8 cellular contexts compared by ENCODE assay signal in the genomic region with DNA sequence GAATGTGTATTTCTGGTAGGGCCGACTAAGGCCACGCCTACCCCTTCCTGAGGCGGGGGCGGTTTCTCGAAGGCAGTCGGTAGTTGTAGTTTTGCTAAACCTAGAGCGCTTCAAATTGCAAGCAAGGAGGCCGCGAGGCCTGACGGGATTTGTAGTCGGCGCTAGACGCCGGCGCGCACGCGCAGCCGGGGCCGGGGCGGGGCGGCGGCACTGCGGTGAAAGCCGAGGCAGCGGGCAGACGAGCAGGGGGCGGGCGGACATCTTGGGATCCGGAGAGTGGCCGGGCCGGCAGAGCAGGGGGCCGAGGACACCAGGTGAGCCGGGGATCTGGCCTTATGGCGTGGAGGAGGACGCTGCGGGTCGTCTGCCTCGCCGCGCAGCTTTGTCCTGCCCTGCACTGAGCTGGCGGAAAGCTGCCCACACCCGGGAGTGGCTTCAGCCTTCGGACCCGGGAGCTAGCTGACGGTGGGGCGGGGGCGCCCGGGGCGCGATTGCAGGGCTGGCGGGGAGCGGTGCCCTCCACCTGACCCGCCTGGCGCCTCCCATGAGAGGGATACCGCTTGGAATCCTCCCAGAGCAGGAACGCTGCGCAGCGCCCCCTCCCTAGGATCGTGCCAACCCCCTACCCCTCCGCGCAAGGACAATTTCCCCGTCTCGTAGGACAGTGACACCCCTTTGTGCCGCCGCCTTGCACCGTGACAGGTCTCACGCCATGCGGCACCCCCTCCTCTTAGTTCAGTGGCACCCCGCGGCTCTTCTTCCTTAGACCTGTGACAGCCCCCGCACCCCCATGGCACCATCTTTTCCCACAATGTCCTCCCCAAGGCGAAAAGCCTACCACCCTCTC. TPM values are rescaled to one million over a fixed set of nuclear protein-coding genes. Genes with fewer than 3 reads are reported as not detected.
DNase-seq lines count a peak whose midpoint lies in the region; ATAC-seq and TF ChIP-seq lines count a peak whose summit lies in the region.

AP2M1 (plus strand) TSS at position 210 of the 847 bp plus-strand sequence. CDS start 2,139 bp downstream, outside the sequence.

- H3K27me3 ChIP-seq in adipocyte (replicated peaks; ENCODE audit: control insufficient read depth, insufficient read depth, low read length) (no peaks in the 10 kb centered on the region), cardiac muscle cell (no peaks in the 10 kb centered on the region), trophoblast cell (ENCODE audit: insufficient read depth, low read length) (no peaks in the 10 kb centered on the region), transverse colon (no peaks in the 10 kb centered on the region)

- no peaks in the 10 kb centered on the region for H3K9me3 ChIP-seq in adipocyte (ENCODE audit: control insufficient read depth, low read length)
- H3K9me3 ChIP-seq in cardiac muscle cell (ENCODE audit: low read depth), result no peaks in the 10 kb centered on the region
- peaks cover 4% of the 10 kb centered on the region for H3K9me3 ChIP-seq in trophoblast cell (ENCODE audit: insufficient read depth, low read depth, low read length)
- H3K9me3 ChIP-seq in transverse colon, result no peaks in the 10 kb centered on the region

- peak within 1 kb of the TSS; percentile 93 for H4K12ac ChIP-seq in trophoblast cell (ENCODE audit: low read depth, low read length)

- H3K9ac ChIP-seq in adipocyte (ENCODE audit: low read length) (peak within 1 kb of the TSS; percentile 100), trophoblast cell (ENCODE audit: low read length) (peak within 1 kb of the TSS; percentile 94)

- H3K4me1 ChIP-seq in adipocyte (ENCODE audit: control insufficient read depth, insufficient read depth, low read length) (peaks cover 67% of the 10 kb centered on the region), cardiac muscle cell (ENCODE audit: low read depth) (peaks cover 21% of the 10 kb centered on the region), trophoblast cell (ENCODE audit: control insufficient read depth in 1 of 2, insufficient read depth in 2 of 2, low read length in 2 of 2) (peaks cover 23 to 30% of the 10 kb centered on the region in 2 experiments), transverse colon (peaks cover 19 to 38% (median 29%) of the 10 kb centered on the region in 4 donors)

- H4K91ac ChIP-seq in trophoblast cell (ENCODE audit: low read depth, low read length), result peak within 1 kb of the TSS; percentile 99

- TF ChIP-seq EP300 in transverse colon (IDR thresholded peaks at IDR 0.05; ENCODE audit: low read depth), result peak; percentile 19

- H2BK120ac ChIP-seq in trophoblast cell (ENCODE audit: insufficient read depth, low read length, poor library complexity), result peak within 1 kb of the TSS; percentile 90

- H2BK5ac ChIP-seq in trophoblast cell (ENCODE audit: low read depth, low read length, poor library complexity), result peak within 1 kb of the TSS; percentile 96

- peak; percentile 86 for TF ChIP-seq POLR2A in transverse colon (IDR thresholded peaks at IDR 0.05)

- peak within 1 kb of the TSS; percentile 88 for H2AK5ac ChIP-seq in trophoblast cell (ENCODE audit: low read length)

- peak within 1 kb of the TSS; percentile 65 for H2AFZ ChIP-seq in trophoblast cell (ENCODE audit: insufficient read depth, low read length, poor library complexity)

- peak; percentile 99 for DNase-seq in NCI-H1436 (lab: John Stamatoyannopoulos, UW)
- peak; percentile 95 for DNase-seq in T follicular helper cell (ENCODE audit: low read depth)
- peak; percentile 99 for DNase-seq in adipocyte (ENCODE audit: low read depth)
- peak; percentile 99 to 100 for DNase-seq in cardiac muscle cell (ENCODE audit: low read depth in 1 of 2, low spot score in 1 of 2)
- peak; percentile 99 to 100 for DNase-seq in trophoblast cell
- DNase-seq in transverse colon, result peak; percentile 98

- peaks cover 39% of the 10 kb centered on the region for H3K36me3 ChIP-seq in adipocyte (ENCODE audit: control insufficient read depth, insufficient read depth, low read length, severe bottlenecking)
- H3K36me3 ChIP-seq in cardiac muscle cell, result peaks cover 20% of the 10 kb centered on the region
- peaks cover 50 to 58% of the 10 kb centered on the region in 2 experiments for H3K36me3 ChIP-seq in trophoblast cell (ENCODE audit: control insufficient read depth in 1 of 2, insufficient read depth in 2 of 2, low read length in 2 of 2)
- peaks cover 0 to 26% (median 9%) of the 10 kb centered on the region in 4 donors for H3K36me3 ChIP-seq in transverse colon

- intact Hi-C loops in transverse colon (cut with DNase I; ENCODE audit: low total_unique reads), result no loop called here

- H3K14ac ChIP-seq in trophoblast cell (ENCODE audit: low read length), result peak within 1 kb of the TSS; percentile 90

- peak within 1 kb of the TSS; percentile 58 for H2BK12ac ChIP-seq in trophoblast cell (ENCODE audit: low read length)

- peak within 1 kb of the TSS; percentile 89 for H3K4me2 ChIP-seq in trophoblast cell (ENCODE audit: low read length)

- TF ChIP-seq CTCF in GM12875 (IDR thresholded peaks at IDR 0.05; ENCODE audit: borderline replicate concordance, insufficient read depth, low read depth, low read length), result no peak
- peak; percentile 5 for TF ChIP-seq CTCF in cardiac muscle cell (IDR thresholded peaks at IDR 0.05; ENCODE audit: low read depth, low read length)
- TF ChIP-seq CTCF in transverse colon (IDR thresholded peaks at IDR 0.05), result no peak

- no CpG with 5 or more reads among the region's 73 CpGs for WGBS in trophoblast cell (ENCODE audit: extremely low coverage, insufficient coverage, insufficient read length)
- WGBS in transverse colon (ENCODE audit: low coverage in 1 of 2), 2 donors, result 0% methylated on average over 12 to 64 of the region's 73 CpGs

- H3K79me1 ChIP-seq in trophoblast cell (ENCODE audit: low read length), result peaks cover 21% of the 10 kb centered on the region

- peaks cover 20% of the 10 kb centered on the region for H3K79me2 ChIP-seq in trophoblast cell (ENCODE audit: control insufficient read depth, insufficient read depth, low read length, poor library complexity)

- H3K4ac ChIP-seq in trophoblast cell (ENCODE audit: low read depth, low read length), result peak within 1 kb of the TSS; percentile 89

- in situ Hi-C loops in transverse colon (cut with MboI; ENCODE audit: low pct_ligation_motif_present in 1 of 4, low pct_unique_long_range_greater_than_20kb in 1 of 4, low sequenced_read_pairs in 3 of 4), result no loop called here

- peak within 1 kb of the TSS; percentile 93 for H3K18ac ChIP-seq in trophoblast cell (ENCODE audit: low read length)

- peak within 1 kb of the TSS; percentile 81 for H4K8ac ChIP-seq in trophoblast cell (ENCODE audit: low read depth, low read length)

- H3K27ac ChIP-seq in cardiac muscle cell, result peak within 1 kb of the TSS; percentile 93
- H3K27ac ChIP-seq in trophoblast cell (ENCODE audit: low read depth, low read length), result peak within 1 kb of the TSS; percentile 96
- H3K27ac ChIP-seq in transverse colon, result peak within 1 kb of the TSS; percentile 90 to 98 (median 95)

- H3K4me3 ChIP-seq in GM12875 (ENCODE audit: low read depth, low read length) (peak within 1 kb of the TSS; percentile 78), adipocyte (ENCODE audit: low read length) (peak within 1 kb of the TSS; percentile 96), cardiac muscle cell (peak within 1 kb of the TSS; percentile 99), trophoblast cell (ENCODE audit: low read depth, low read length) (peak within 1 kb of the TSS; percentile 94), transverse colon (peak within 1 kb of the TSS; percentile 80 to 99 (median 96))

- peak; percentile 96 for ATAC-seq in HG02798 (IDR thresholded peaks at IDR 0.05; ENCODE audit: poor library complexity, unreplicated experiment)

- H3K23ac ChIP-seq in trophoblast cell (ENCODE audit: low read length), result no peak within 1 kb of the TSS

RNA-seq across cellular contexts. Expression of gene AP2M1, which starts in this region (rescaled TPM):
- 399 and 408 TPM in 2 replicates for total RNA-seq in cardiac muscle cell
- polyA plus RNA-seq in cardiac muscle cell, result 551 and 577 TPM in 2 replicates
- polyA plus RNA-seq in trophoblast cell (2013), result 392 and 402 TPM in 2 replicates
- total RNA-seq in transverse colon, result 100 to 1,000 TPM; 153 to 318 (median 182) TPM

Comparison
In these comparisons a context has a peak if more than half of its experiments do, and no peak if none do; other contexts are left out.
1. Peak in every context shown above with its lines: DNase-seq, ATAC-seq, H3K4me3 ChIP-seq and H3K27ac ChIP-seq.